Comparison of ENCODE assay signal across 1 cellular context in the genomic region with DNA sequence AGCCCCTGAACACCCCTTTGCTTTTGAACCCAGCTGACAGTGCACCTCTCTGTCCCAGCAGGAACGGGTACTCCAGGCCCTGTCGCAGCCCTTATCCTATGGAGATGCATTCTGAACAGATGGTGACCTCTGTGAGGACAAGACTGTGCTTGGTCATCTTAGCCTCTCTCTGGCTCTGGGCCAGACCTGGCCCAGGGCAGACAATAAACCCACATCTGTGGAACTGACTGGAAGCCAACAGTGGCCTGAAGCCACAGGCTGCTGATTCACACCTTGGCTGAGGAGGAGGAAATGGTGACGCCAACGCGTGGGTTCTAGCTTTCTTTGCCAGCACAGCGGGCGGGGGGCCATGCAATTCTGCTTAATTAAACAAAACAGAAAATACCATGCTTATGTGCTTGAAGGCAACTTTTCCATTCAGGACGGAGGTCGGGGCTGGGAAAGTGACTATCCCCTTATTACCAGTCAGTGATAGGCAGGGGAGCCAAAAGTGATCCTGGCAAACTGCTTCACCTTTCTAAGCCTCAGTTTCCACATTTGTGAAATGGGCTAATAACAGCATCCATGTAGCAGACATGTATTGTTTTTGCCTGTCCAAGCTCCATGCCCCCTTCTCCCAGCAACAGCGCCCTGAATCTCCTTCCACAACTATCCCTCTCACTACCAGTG.
TF ChIP-seq lines count a peak whose summit lies in the region.

No MANE protein-coding gene starts in this region.

TF ChIP-seq in K562, 482 proteins besides CTCF, POLR2A, EP300 and RAD21 (continued from another document):
- TF ChIP-seq GABPA (tag; conservative IDR thresholded peaks at IDR 0.05; ENCODE audit: low read depth) (0 out of 2 replicates have a peak, but pooled peaks have one; percentile 16), TAF15 (IDR thresholded peaks at IDR 0.05; ENCODE audit: low read depth, low read length) (no peak), ZNF766 (CRISPR knock-in tag; conservative IDR thresholded peaks at IDR 0.05) (peak; percentile 98), KDM5B (IDR thresholded peaks at IDR 0.05; ENCODE audit: insufficient replicate concordance, low read depth, low read length) (no peak), ZNF3 (CRISPR knock-in tag; IDR thresholded peaks at IDR 0.05) (no peak), CREM (IDR thresholded peaks at IDR 0.05; ENCODE audit: low read depth) (peak; percentile 47; the same call in 1 of the 2 replicates), HDAC1 (IDR thresholded peaks at IDR 0.05) (0 out of 4 replicates have a peak, but pooled peaks of 1 of the 2 experiments have one; percentile 10), FOXM1 (IDR thresholded peaks at IDR 0.05; ENCODE audit: low read depth) (no peak), FOXM1 (CRISPR knock-in tag; IDR thresholded peaks at IDR 0.05; ENCODE audit: low read depth) (no peak), CBFA2T3 (IDR thresholded peaks at IDR 0.05) (peak; percentile 70), USF1 (CRISPR knock-in tag; IDR thresholded peaks at IDR 0.05) (no peak), PRPF4 (IDR thresholded peaks at IDR 0.05; ENCODE audit: insufficient read depth, low read depth, low read length, poor library complexity, severe bottlenecking) (no peak), HOXB6 (CRISPR knock-in tag; IDR thresholded peaks at IDR 0.05; ENCODE audit: borderline replicate concordance) (no peak), MAFG (tag; conservative IDR thresholded peaks at IDR 0.05) (peak; percentile 82), MAFK (IDR thresholded peaks at IDR 0.05; ENCODE audit: low read length) (peak; percentile 50; the same call in 1 of the 2 replicates), RBM39 (optimal IDR thresholded peaks at IDR 0.05; ENCODE audit: low read depth, low read length) (no peak)
- TF ChIP-seq, protein P1, sequence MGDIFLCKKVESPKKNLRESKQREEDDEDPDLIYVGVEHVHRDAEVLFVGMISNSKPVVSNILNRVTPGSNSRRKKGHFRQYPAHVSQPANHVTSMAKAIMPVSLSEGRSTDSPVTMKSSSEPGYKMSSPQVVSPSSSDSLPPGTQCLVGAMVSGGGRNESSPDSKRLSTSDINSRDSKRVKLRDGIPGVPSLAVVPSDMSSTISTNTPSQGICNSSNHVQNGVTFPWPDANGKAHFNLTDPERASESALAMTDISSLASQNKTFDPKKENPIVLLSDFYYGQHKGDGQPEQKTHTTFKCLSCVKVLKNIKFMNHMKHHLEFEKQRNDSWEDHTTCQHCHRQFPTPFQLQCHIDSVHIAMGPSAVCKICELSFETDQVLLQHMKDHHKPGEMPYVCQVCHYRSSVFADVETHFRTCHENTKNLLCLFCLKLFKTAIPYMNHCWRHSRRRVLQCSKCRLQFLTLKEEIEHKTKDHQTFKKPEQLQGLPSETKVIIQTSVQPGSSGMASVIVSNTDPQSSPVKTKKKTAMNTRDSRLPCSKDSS (IDR thresholded peaks at IDR 0.05; ENCODE audit: low read depth, partially characterized antibody): no peak
